In genomic region chr22:33737662-33738061, GRCh38 we compare ENCODE assay signal across 20 cellular contexts.
DNase-seq lines count a peak whose midpoint lies in the region; ATAC-seq and TF ChIP-seq lines count a peak whose summit lies in the region.
"Had no signal": no experiment of that assay in that cellular context is flagged by ENCODE, and none has a peak within 500 bp of the region (broad histone marks: within the 10 kb centered on the region; RNA-seq: fewer than 3 reads in every experiment).

No MANE protein-coding gene starts in this region.

- no peaks in the 10 kb centered on the region for H3K23me2 ChIP-seq in H9 (ENCODE audit: insufficient read length, low read depth, low read length, poor library complexity, severe bottlenecking)

- H3K36me3 ChIP-seq in HUES64 (ENCODE audit: insufficient read depth, low read length): peaks cover 6% of the 10 kb centered on the region; the same call in 1 of the 2 replicates
- no peaks in the 10 kb centered on the region for H3K36me3 ChIP-seq in neuronal stem cell (replicated peaks in 1 of 2; ENCODE audit: control insufficient read depth in 2 of 2, insufficient read depth in 2 of 2, low read length in 2 of 2)
- no peaks in the 10 kb centered on the region for H3K36me3 ChIP-seq in mucosa of descending colon (ENCODE audit: low read depth)
- H3K36me3 ChIP-seq: HAP-1, Peyer's patch had no signal

- H3K36me3 Mint-ChIP-seq in H9 (ENCODE audit: insufficient read depth in 1 of 3, low read depth in 3 of 3): peaks cover 7 to 22% (median 21%) of the 10 kb centered on the region in 3 experiments
- peaks cover 9% of the 10 kb centered on the region for H3K36me3 Mint-ChIP-seq in glutamatergic neuron (ENCODE audit: unreplicated experiment)

- no peak overlapping the region for H4K8ac ChIP-seq in H9 (replicated peaks; ENCODE audit: insufficient read length, low read depth, low read length)
- H4K8ac ChIP-seq in neuronal stem cell (ENCODE audit: low read depth, low read length): no peak overlapping the region

- H3K56ac ChIP-seq in H9 (ENCODE audit: insufficient read length, low read depth, low read length): no peak overlapping the region

- peaks cover 53 to 69% of the 10 kb centered on the region in 2 experiments for H3K4me1 Mint-ChIP-seq in H9
- peaks cover 47% of the 10 kb centered on the region for H3K4me1 Mint-ChIP-seq in glutamatergic neuron (ENCODE audit: low read depth, unreplicated experiment)

- H3K27me3 Mint-ChIP-seq in H9 (ENCODE audit: low read depth): no peaks in the 10 kb centered on the region; the same call in 1 of the 2 replicates
- H3K27me3 Mint-ChIP-seq in glutamatergic neuron (ENCODE audit: unreplicated experiment): peaks cover 3% of the 10 kb centered on the region

- no CpG with 5 or more reads among the region's 3 CpGs for WGBS in H9 (ENCODE audit: extremely low coverage, insufficient read length, low lambda C conversion rate)
- WGBS in HUES64: 74% methylated on average over 3 of the region's 3 CpGs
- WGBS in neuronal stem cell (ENCODE audit: extremely low coverage in 2 of 2, insufficient read length in 2 of 2, insufficient replicate concordance in 1 of 2), 2 donors: no CpG with 5 or more reads among the region's 3 CpGs

- H3K27ac ChIP-seq in H9 (ENCODE audit: insufficient read length, low read depth, low read length) (no peak overlapping the region), HUES64 (ENCODE audit: low read depth, low read length) (peak overlapping the region; percentile 46), neuronal stem cell (replicated peaks; ENCODE audit: low read length) (peak overlapping the region; percentile 46)
- H3K27ac ChIP-seq: C4-2B, Peyer's patch had no signal

- peaks cover 11 to 12% of the 10 kb centered on the region in 2 experiments; a peak in 3 of 5 replicates for H3K9me3 Mint-ChIP-seq in H9
- H3K9me3 Mint-ChIP-seq in glutamatergic neuron (ENCODE audit: unreplicated experiment): peaks cover 5% of the 10 kb centered on the region

- no peak overlapping the region for H4K5ac ChIP-seq in H9 (ENCODE audit: insufficient read length, low read depth, low read length)

- H3K9me3 ChIP-seq in H9 (ENCODE audit: control insufficient read depth, low read depth, low read length) (no peaks in the 10 kb centered on the region), HUES64 (ENCODE audit: insufficient read depth, low read depth, low read length) (peaks cover 8% of the 10 kb centered on the region; the same call in 1 of the 2 replicates), neuronal stem cell (replicated peaks in 1 of 2; ENCODE audit: control insufficient read depth in 2 of 2, insufficient read depth in 1 of 2, low read depth in 1 of 2, low read length in 2 of 2) (peaks cover 0 to 11% of the 10 kb centered on the region in 2 donors), mucosa of descending colon (no peaks in the 10 kb centered on the region)
- H3K9me3 ChIP-seq: HAP-1, Peyer's patch had no signal

- H3K14ac ChIP-seq in H9 (ENCODE audit: insufficient read depth, low read length): no peak overlapping the region
- no peak overlapping the region for H3K14ac ChIP-seq in neuronal stem cell (ENCODE audit: low read length)

- no peaks in the 10 kb centered on the region for H3K27me3 ChIP-seq in H9 (ENCODE audit: insufficient read depth, low read length)
- no peaks in the 10 kb centered on the region for H3K27me3 ChIP-seq in HUES64 (ENCODE audit: insufficient read depth, low read length)
- H3K27me3 ChIP-seq in neuronal stem cell (ENCODE audit: control insufficient read depth in 3 of 3, insufficient read depth in 3 of 3, low read depth in 1 of 3, low read length in 3 of 3): no peaks in the 10 kb centered on the region
- H3K27me3 ChIP-seq: Peyer's patch had no signal

- ATAC-seq in mucosa of descending colon (no peak), left lobe of liver (no peak)

- no peak for TF ChIP-seq CTCF in H9 (conservative IDR thresholded peaks at IDR 0.05)
- no peak for TF ChIP-seq CTCF in glutamatergic neuron (IDR thresholded peaks at IDR 0.05; ENCODE audit: partially characterized antibody, unreplicated experiment)
- no peak for TF ChIP-seq CTCF in mucosa of descending colon (IDR thresholded peaks at IDR 0.05)

- no peak overlapping the region for H3K4me2 ChIP-seq in H9 (ENCODE audit: insufficient read depth, insufficient read length, low read length)
- peak overlapping the region; percentile 27 for H3K4me2 ChIP-seq in neuronal stem cell (ENCODE audit: insufficient read depth, low read length, poor library complexity, severe bottlenecking)

- peaks cover 4% of the 10 kb centered on the region; the same call in 1 of the 2 replicates for H3K79me2 ChIP-seq in H9 (ENCODE audit: insufficient read depth, low read length)

- H2BK12ac ChIP-seq in H9 (ENCODE audit: insufficient read length, low read depth, low read length): no peak overlapping the region
- no peak overlapping the region for H2BK12ac ChIP-seq in neuronal stem cell (ENCODE audit: low read length)

- H3K79me1 ChIP-seq in H9 (ENCODE audit: insufficient read depth, low read depth, low read length, poor library complexity, severe bottlenecking) (no peaks in the 10 kb centered on the region), neuronal stem cell (ENCODE audit: low read depth, low read length) (no peaks in the 10 kb centered on the region)

- H3K4ac ChIP-seq in H9 (ENCODE audit: low read depth, low read length) (no peak overlapping the region), neuronal stem cell (ENCODE audit: low read length) (no peak overlapping the region)

- H3K23ac ChIP-seq in H9 (ENCODE audit: insufficient read length, low read depth, low read length) (no peak overlapping the region), neuronal stem cell (ENCODE audit: low read depth, low read length, poor library complexity) (no peak overlapping the region)

- no peak overlapping the region for H2AK5ac ChIP-seq in H9 (ENCODE audit: insufficient read length, low read length)
- no peak overlapping the region for H2AK5ac ChIP-seq in neuronal stem cell (ENCODE audit: low read depth, low read length)

- H3K9ac ChIP-seq in H9 (ENCODE audit: extremely low read depth, insufficient read length, low read length) (no peak overlapping the region), HUES64 (ENCODE audit: low read depth, low read length) (no peak overlapping the region), neuronal stem cell (ENCODE audit: low read depth, low read length, poor library complexity) (no peak overlapping the region)

- H3K4me3 Mint-ChIP-seq in H9 (peak overlapping the region in 1 of 2 experiments; percentile 70; a peak in 3 of 5 replicates), glutamatergic neuron (ENCODE audit: unreplicated experiment) (peak overlapping the region; percentile 30)

- H4K91ac ChIP-seq in H9 (ENCODE audit: insufficient read length, low read depth, low read length) (no peak overlapping the region), neuronal stem cell (ENCODE audit: low read depth, low read length, poor library complexity) (no peak overlapping the region)

- H2BK120ac ChIP-seq in H9 (ENCODE audit: low read depth, low read length, poor library complexity, severe bottlenecking) (no peak overlapping the region), neuronal stem cell (ENCODE audit: low read depth, low read length) (no peak overlapping the region)

- H3T11ph ChIP-seq in H9 (ENCODE audit: low read length): no peak overlapping the region

- H2BK15ac ChIP-seq in H9 (ENCODE audit: low read depth, low read length) (no peak overlapping the region), neuronal stem cell (ENCODE audit: low read length) (no peak overlapping the region)

- no peak for DNase-seq in H9
- DNase-seq in glutamatergic neuron: no peak
- DNase-seq in neuronal stem cell (ENCODE audit: low spot score): no peak
- DNase-seq in mucosa of descending colon: no peak
- no peak for DNase-seq in left lobe of liver (ENCODE audit: low spot score)
- DNase-seq in stimulated activated CD4-positive, alpha-beta T cell treated with anti-CD3 and anti-CD28 coated beads, Interleukin-4, amount 100 ng/mL, for 4 hours: no peak
- DNase-seq: ACHN; AML-193; DMS79 treated with DMSO at 0.1 percent for 48 hours; MM.1S; NCI-H1092 treated with DMSO at 0.1 percent for 48 hours; NCI-H2029 treated with DMSO at 0.1 percent for 48 hours; NCI-H2171 treated with DMSO at 0.1 percent for 48 hours; NCI-H510A; NCI-H748 treated with DMSO at 0.1 percent for 48 hours; NK-92 treated with Interleukin-12 subunit alpha and Interleukin-12 subunit beta, amount 100 ng/mL, for 24 hours; Peyer's patch had no signal

- H2AFZ ChIP-seq in H9 (ENCODE audit: low read length) (no peak overlapping the region), neuronal stem cell (ENCODE audit: low read length) (no peak overlapping the region)

- H3K18ac ChIP-seq in H9 (ENCODE audit: insufficient read length, low read depth, low read length) (no peak overlapping the region), neuronal stem cell (ENCODE audit: low read length) (no peak overlapping the region)

- no peaks in the 10 kb centered on the region for H4K20me1 ChIP-seq in H9 (ENCODE audit: control insufficient read depth, insufficient read depth, insufficient read length)

- H3K27ac Mint-ChIP-seq in H9 (peak overlapping the region in 2 of 3 experiments; percentile 81 to 93; a peak in 5 of 7 replicates), glutamatergic neuron (ENCODE audit: unreplicated experiment) (peak overlapping the region; percentile 67)

- intact Hi-C loops in mucosa of descending colon (cut with DNase I, micrococcal nuclease): no loop called here

- H3K4me1 ChIP-seq in H9 (ENCODE audit: insufficient read depth, low read length) (peaks cover 10% of the 10 kb centered on the region; the same call in 1 of the 2 replicates), HUES64 (ENCODE audit: insufficient read depth, low read length) (peaks cover 40% of the 10 kb centered on the region), neuronal stem cell (ENCODE audit: control insufficient read depth in 2 of 2, insufficient read depth in 1 of 2, low read depth in 1 of 2, low read length in 2 of 2) (peaks cover 13 to 24% of the 10 kb centered on the region in 2 donors), mucosa of descending colon (ENCODE audit: low read depth) (no peaks in the 10 kb centered on the region)
- H3K4me1 ChIP-seq: HAP-1, Peyer's patch had no signal

- H3K4me3 ChIP-seq in HUES64 (ENCODE audit: low read length): no peak overlapping the region
- no peak overlapping the region for H3K4me3 ChIP-seq in neuronal stem cell (ENCODE audit: low read length in 2 of 2)
- H3K4me3 ChIP-seq in mucosa of descending colon: no peak overlapping the region
- H3K4me3 ChIP-seq: HAP-1, Peyer's patch had no signal

- no peak overlapping the region for H2BK5ac ChIP-seq in H9 (ENCODE audit: insufficient read length, low read length)
- H2BK5ac ChIP-seq in neuronal stem cell (ENCODE audit: low read length): no peak overlapping the region

- H2BK20ac ChIP-seq in H9 (ENCODE audit: low read depth, low read length, poor library complexity, severe bottlenecking): no peak overlapping the region
